19 cellular contexts compared by ENCODE assay signal in genomic region chr13:42649761-42650289, GRCh38.
A peak's percentile ranks its signal among the peaks of the same experiment; 100 is the strongest.
DNase-seq lines count a peak whose midpoint lies in the region; ATAC-seq and TF ChIP-seq lines count a peak whose summit lies in the region.
"Had no signal": no experiment of that assay in that cellular context is flagged by ENCODE, and none has a peak within 500 bp of the region (broad histone marks: within the 10 kb centered on the region; RNA-seq: fewer than 3 reads in every experiment).

No MANE protein-coding gene starts in this region.

- H3K4me3 Mint-ChIP-seq in naive thymus-derived CD4-positive, alpha-beta T cell = no peak overlapping the region
- H3K4me3 Mint-ChIP-seq: CD4-positive, alpha-beta T cell; HFFc6; T-cell had no signal

- no peaks in the 10 kb centered on the region for H3K36me3 ChIP-seq in esophagus muscularis mucosa
- H3K36me3 ChIP-seq in naive thymus-derived CD4-positive, alpha-beta T cell (ENCODE audit: control insufficient read depth in 2 of 3, insufficient read depth in 3 of 3, low read length in 3 of 3) = no peaks in the 10 kb centered on the region

- DNase-seq in COR-L47 (lab: John Stamatoyannopoulos, UW) (peak; percentile 48), NCI-H1105 treated with DMSO at 0.1 percent for 48 hours (lab: John Stamatoyannopoulos, UW) (peak; percentile 71), NCI-H69 (lab: John Stamatoyannopoulos, UW) (peak; percentile 67), esophagus muscularis mucosa (ENCODE audit: extremely low spot score) (peak; percentile 55)
- DNase-seq in naive thymus-derived CD4-positive, alpha-beta T cell = no peak
- DNase-seq: AML-193; CD4-positive, alpha-beta T cell; HFFc6; NCI-H2081 treated with DMSO at 0.1 percent for 48 hours; NK-92 treated with Interleukin-12 subunit alpha and Interleukin-12 subunit beta, amount 100 ng/mL, for 24 hours; OCI-M1; T-cell; T1000 had no signal

- 95% methylated on average over 2 of the region's 2 CpGs for WGBS in esophagus muscularis mucosa

- no peak overlapping the region for H3K27ac Mint-ChIP-seq in naive thymus-derived CD4-positive, alpha-beta T cell
- H3K27ac Mint-ChIP-seq: CD4-positive, alpha-beta T cell; HFFc6; T-cell had no signal

- TF ChIP-seq EP300 in esophagus muscularis mucosa (IDR thresholded peaks at IDR 0.05) = no peak

- TF ChIP-seq POLR2A in esophagus muscularis mucosa (IDR thresholded peaks at IDR 0.05; ENCODE audit: low read depth) = no peak

- POLR2A ChIA-PET in naive thymus-derived CD4-positive, alpha-beta T cell (lab: Charles Lee) = no interaction called here

- H3K4me3 ChIP-seq in esophagus muscularis mucosa = no peak overlapping the region
- no peak overlapping the region for H3K4me3 ChIP-seq in naive thymus-derived CD4-positive, alpha-beta T cell (ENCODE audit: low read length)
- H3K4me3 ChIP-seq: K562, SK-N-MC had no signal

- intact Hi-C loops in esophagus muscularis mucosa (cut with DNase I) = no loop called here
- intact Hi-C loops in naive thymus-derived CD4-positive, alpha-beta T cell (cut with micrococcal nuclease) = no loop called here

- H3K36me3 Mint-ChIP-seq in naive thymus-derived CD4-positive, alpha-beta T cell = no peaks in the 10 kb centered on the region
- H3K36me3 Mint-ChIP-seq: T-cell had no signal

- H3K27me3 Mint-ChIP-seq in naive thymus-derived CD4-positive, alpha-beta T cell = peaks cover 32 to 42% (median 36%) of the 10 kb centered on the region in 5 donors

- no peaks in the 10 kb centered on the region for H3K9me3 ChIP-seq in esophagus muscularis mucosa
- H3K9me3 ChIP-seq in naive thymus-derived CD4-positive, alpha-beta T cell (ENCODE audit: control insufficient read depth in 2 of 3, low read length in 3 of 3) = no peaks in the 10 kb centered on the region

- ATAC-seq in esophagus mucosa (no peak), GM21515 (IDR thresholded peaks at IDR 0.05; ENCODE audit: unreplicated experiment) (no peak), GM19397 (IDR thresholded peaks at IDR 0.05; ENCODE audit: unreplicated experiment) (no peak)
- ATAC-seq in naive thymus-derived CD4-positive, alpha-beta T cell = no peak
- ATAC-seq: K562, T-cell had no signal

- peaks cover 0 to 3% (median under 1%) of the 10 kb centered on the region in 4 donors for H3K27me3 ChIP-seq in esophagus muscularis mucosa
- H3K27me3 ChIP-seq in naive thymus-derived CD4-positive, alpha-beta T cell (ENCODE audit: control insufficient read depth in 2 of 2, insufficient read depth in 2 of 2, low read length in 2 of 2) = no peaks in the 10 kb centered on the region

- CTCF ChIA-PET in naive thymus-derived CD4-positive, alpha-beta T cell (lab: Charles Lee) = no interaction called here

- peaks cover 0 to 6% (median 0%) of the 10 kb centered on the region in 11 donors for H3K9me3 Mint-ChIP-seq in naive thymus-derived CD4-positive, alpha-beta T cell
- H3K9me3 Mint-ChIP-seq: CD4-positive, alpha-beta T cell; HFFc6; T-cell had no signal

- H3K4me1 ChIP-seq in esophagus muscularis mucosa = no peaks in the 10 kb centered on the region
- H3K4me1 ChIP-seq in naive thymus-derived CD4-positive, alpha-beta T cell (ENCODE audit: control insufficient read depth in 2 of 2, insufficient read depth in 2 of 2, low read length in 2 of 2) = no peaks in the 10 kb centered on the region

- H3K27ac ChIP-seq in esophagus muscularis mucosa (replicated peaks in 1 of 4) = no peak overlapping the region
- no peak overlapping the region for H3K27ac ChIP-seq in naive thymus-derived CD4-positive, alpha-beta T cell (ENCODE audit: low read depth, low read length)
- H3K27ac ChIP-seq: HL-60, SK-N-MC had no signal

- no peak for TF ChIP-seq CTCF in esophagus muscularis mucosa (IDR thresholded peaks at IDR 0.05)

- no peaks in the 10 kb centered on the region for H3K4me1 Mint-ChIP-seq in naive thymus-derived CD4-positive, alpha-beta T cell
- H3K4me1 Mint-ChIP-seq: T-cell had no signal

Comparison
In these comparisons a context has a peak if more than half of its experiments do, and no peak if none do; other contexts are left out.
1. DNase-seq: peak in COR-L47 (single experiment), NCI-H1105 treated with DMSO at 0.1 percent for 48 hours (single experiment), NCI-H69 (single experiment) and esophagus muscularis mucosa (single experiment); none in naive thymus-derived CD4-positive, alpha-beta T cell (0 of 9).